ENCODE assay signal across 1 cellular context in genomic region chr7:99918959-99919813, GRCh38.
TF ChIP-seq lines count a peak whose summit lies in the region.

Gene TRIM4 (minus strand): TSS chr7:99919530. CDS start chr7:99919401, 129 bp downstream.

TF ChIP-seq in HepG2, 621 proteins besides CTCF, POLR2A, EP300 and RAD21 (continued from another document and continues in another):
- TF ChIP-seq U2AF2 (IDR thresholded peaks at IDR 0.05; ENCODE audit: low read depth, low read length) (no peak), ZNF512B (CRISPR knock-in tag; IDR thresholded peaks at IDR 0.05; ENCODE audit: borderline replicate concordance) (no peak), ZNF781 (CRISPR knock-in tag; IDR thresholded peaks at IDR 0.05; ENCODE audit: borderline replicate concordance, not compliant biosample characterization) (no peak), NFE2L1 (CRISPR knock-in tag; IDR thresholded peaks at IDR 0.05; ENCODE audit: borderline replicate concordance) (no peak), ZNF775 (CRISPR knock-in tag; IDR thresholded peaks at IDR 0.05; ENCODE audit: borderline replicate concordance) (no peak), ZNF143 (CRISPR knock-in tag; IDR thresholded peaks at IDR 0.05) (peak; percentile 89), ZNF510 (CRISPR knock-in tag; IDR thresholded peaks at IDR 0.05; ENCODE audit: low read depth) (no peak; the same call in 1 of the 2 replicates), ZNF20 (CRISPR knock-in tag; IDR thresholded peaks at IDR 0.05) (no peak), ZNF784 (CRISPR knock-in tag; IDR thresholded peaks at IDR 0.05; ENCODE audit: borderline replicate concordance) (no peak; the same call in 1 of the 2 replicates), ZNF800 (CRISPR knock-in tag; IDR thresholded peaks at IDR 0.05) (no peak), ZUFSP (CRISPR knock-in tag; IDR thresholded peaks at IDR 0.05; ENCODE audit: borderline replicate concordance) (no peak), BCLAF1 (IDR thresholded peaks at IDR 0.05) (no peak), ZNF281 (CRISPR knock-in tag; IDR thresholded peaks at IDR 0.05; ENCODE audit: borderline replicate concordance) (0 out of 2 replicates have a peak, but pooled peaks have one; percentile 61), NKX3-1 (CRISPR knock-in tag; IDR thresholded peaks at IDR 0.05) (no peak), CEBPB (IDR thresholded peaks at IDR 0.05; ENCODE audit: borderline replicate concordance, low read depth, low read length) (no peak), SRSF1 (optimal IDR thresholded peaks at IDR 0.05; ENCODE audit: low read depth, low read length) (peak; percentile 51), NCOA1 (CRISPR knock-in tag; IDR thresholded peaks at IDR 0.05) (no peak), NFYC (CRISPR knock-in tag; IDR thresholded peaks at IDR 0.05) (peak; percentile 76), ATF1 (CRISPR knock-in tag; IDR thresholded peaks at IDR 0.05) (peak; percentile 56), TCF12 (IDR thresholded peaks at IDR 0.05) (no peak), TCF12 (CRISPR knock-in tag; IDR thresholded peaks at IDR 0.05) (peak; percentile 75), ZBTB37 (CRISPR knock-in tag; IDR thresholded peaks at IDR 0.05) (no peak), ZNF468 (CRISPR knock-in tag; IDR thresholded peaks at IDR 0.05) (no peak), ZBTB46 (CRISPR knock-in tag; IDR thresholded peaks at IDR 0.05; ENCODE audit: borderline replicate concordance) (no peak), ARHGAP35 (CRISPR knock-in tag; IDR thresholded peaks at IDR 0.05; ENCODE audit: borderline replicate concordance) (no peak; the same call in 1 of the 2 replicates), JUN (CRISPR knock-in tag; IDR thresholded peaks at IDR 0.05) (no peak; the same call in 1 of the 2 replicates), ZNF703 (CRISPR knock-in tag; IDR thresholded peaks at IDR 0.05; ENCODE audit: borderline replicate concordance) (peak; percentile 45; the same call in 1 of the 2 replicates), EED (CRISPR knock-in tag; IDR thresholded peaks at IDR 0.05) (peak; percentile 97), FLYWCH1 (CRISPR knock-in tag; IDR thresholded peaks at IDR 0.05) (no peak), ISL2 (CRISPR knock-in tag; IDR thresholded peaks at IDR 0.05) (no peak; the same call in 1 of the 2 replicates), STAG1 (CRISPR knock-in tag; IDR thresholded peaks at IDR 0.05) (peak; percentile 65), ZBTB33 (CRISPR knock-in tag; IDR thresholded peaks at IDR 0.05) (no peak), ZC3H13 (CRISPR knock-in tag; IDR thresholded peaks at IDR 0.05) (peak; percentile 58; the same call in 1 of the 2 replicates), ZBTB20 (CRISPR knock-in tag; IDR thresholded peaks at IDR 0.05; ENCODE audit: borderline replicate concordance, low read depth) (0 out of 2 replicates have a peak, but pooled peaks have one; percentile 25), ATM (IDR thresholded peaks at IDR 0.05; ENCODE audit: borderline replicate concordance) (no peak)
